In the genomic region with DNA sequence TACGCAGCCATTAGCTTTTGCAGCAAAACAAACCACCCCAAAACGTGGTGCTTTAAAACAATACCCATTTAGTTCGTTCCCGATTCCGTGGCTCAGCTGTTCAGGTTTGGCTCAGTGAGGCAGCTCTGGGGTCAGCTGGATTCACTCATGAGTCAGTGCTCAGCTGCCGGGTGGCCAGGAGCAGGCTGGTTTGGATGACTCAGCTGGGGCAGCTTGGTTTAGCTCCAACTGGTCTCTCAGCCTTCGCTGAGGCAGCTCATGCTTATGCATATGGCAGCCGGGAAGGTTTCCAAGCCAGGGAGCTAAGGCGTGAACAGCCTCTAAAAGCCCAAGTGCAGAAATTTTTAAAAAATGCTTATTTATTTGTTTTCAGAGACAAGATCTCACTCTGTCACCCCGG, we compare ENCODE assay signal across 9 cellular contexts. TPM values are rescaled to one million over a fixed set of nuclear protein-coding genes. Genes with fewer than 3 reads are reported as not detected.
A peak's percentile ranks its signal among the peaks of the same experiment; 100 is the strongest.
DNase-seq lines count a peak whose midpoint lies in the region; ATAC-seq and TF ChIP-seq lines count a peak whose summit lies in the region.
"Had no signal": no experiment of that assay in that cellular context is flagged by ENCODE, and none has a peak within 500 bp of the region (broad histone marks: within the 10 kb centered on the region; RNA-seq: fewer than 3 reads in every experiment).

No MANE protein-coding gene starts in this region.

- no peak for TF ChIP-seq POLR2A in transverse colon (IDR thresholded peaks at IDR 0.05)

- peaks cover 0 to 34% (median 6%) of the 10 kb centered on the region in 4 donors for H3K4me1 ChIP-seq in transverse colon

- TF ChIP-seq CTCF in coronary artery (IDR thresholded peaks at IDR 0.05): no peak
- TF ChIP-seq CTCF in transverse colon (IDR thresholded peaks at IDR 0.05): no peak

- H3K27me3 ChIP-seq in transverse colon: no peaks in the 10 kb centered on the region

- no peak overlapping the region for H3K4me3 ChIP-seq in coronary artery
- H3K4me3 ChIP-seq in transverse colon: no peak overlapping the region

- 64 to 75% methylated on average over 1 to 10 of the region's 10 CpGs for WGBS in transverse colon (ENCODE audit: low coverage in 1 of 2), 2 donors

- H3K27ac ChIP-seq in coronary artery: no peak overlapping the region
- H3K27ac ChIP-seq in transverse colon: peak overlapping the region in 3 of 4 donors; percentile 4 to 32 (median 24)

- intact Hi-C loops in transverse colon (cut with DNase I; ENCODE audit: low total_unique reads): no loop called here

- no peaks in the 10 kb centered on the region for H3K36me3 ChIP-seq in transverse colon

- no peak for TF ChIP-seq EP300 in transverse colon (IDR thresholded peaks at IDR 0.05; ENCODE audit: low read depth)

- in situ Hi-C loops in transverse colon (cut with MboI; ENCODE audit: low pct_ligation_motif_present in 1 of 4, low pct_unique_long_range_greater_than_20kb in 1 of 4, low sequenced_read_pairs in 3 of 4): no loop called here

- H3K9me3 ChIP-seq in transverse colon: no peaks in the 10 kb centered on the region

- ATAC-seq in left lobe of liver: peak; percentile 24
- no peak for ATAC-seq in HG02973 (IDR thresholded peaks at IDR 0.05; ENCODE audit: unreplicated experiment)

- DNase-seq in HT1080 (ENCODE audit: low read depth) (peak; percentile 94), coronary artery (ENCODE audit: low spot score) (peak; percentile 82), left lobe of liver (ENCODE audit: low spot score) (no peak), transverse colon (peak; percentile 53), NCI-H748 (lab: John Stamatoyannopoulos, UW; ENCODE audit: unreplicated experiment) (no peak), T1000 (lab: John Stamatoyannopoulos, UW) (no peak), DMS53 (lab: John Stamatoyannopoulos, UW) (no peak)
- DNase-seq: effector CD8-positive, alpha-beta T cell had no signal

RNA-seq across cellular contexts. Expression of a gene that starts 13.3 kb away (rescaled TPM):
- 223 and 276 TPM in 2 replicates for total RNA-seq in HT1080 (2014; rRNA removed; shearing (Covaris generic))
- 434 and 451 TPM in 2 replicates for polyA plus RNA-seq in HT1080 (2015; cell fraction: cytosol; rRNA removed)
- polyA plus RNA-seq in HT1080 (2015; cell fraction: nucleus; rRNA removed): 155 and 175 TPM in 2 replicates
- total RNA-seq in left lobe of liver: 152 TPM
- 100 to 1,000 TPM; 134 to 178 (median 143) TPM for total RNA-seq in transverse colon

Comparison
In these comparisons a context has a peak if more than half of its experiments do, and no peak if none do; other contexts are left out.
1. DNase-seq: peak in HT1080 (single experiment), coronary artery (single experiment) and transverse colon (single experiment); none in left lobe of liver (single experiment), NCI-H748 (single experiment), T1000 (single experiment) and DMS53 (single experiment).
2. H3K27ac ChIP-seq: peak in transverse colon (3 of 4); none in coronary artery (0 of 2).